ENCODE assay signal across 9 cellular contexts in the genomic region with DNA sequence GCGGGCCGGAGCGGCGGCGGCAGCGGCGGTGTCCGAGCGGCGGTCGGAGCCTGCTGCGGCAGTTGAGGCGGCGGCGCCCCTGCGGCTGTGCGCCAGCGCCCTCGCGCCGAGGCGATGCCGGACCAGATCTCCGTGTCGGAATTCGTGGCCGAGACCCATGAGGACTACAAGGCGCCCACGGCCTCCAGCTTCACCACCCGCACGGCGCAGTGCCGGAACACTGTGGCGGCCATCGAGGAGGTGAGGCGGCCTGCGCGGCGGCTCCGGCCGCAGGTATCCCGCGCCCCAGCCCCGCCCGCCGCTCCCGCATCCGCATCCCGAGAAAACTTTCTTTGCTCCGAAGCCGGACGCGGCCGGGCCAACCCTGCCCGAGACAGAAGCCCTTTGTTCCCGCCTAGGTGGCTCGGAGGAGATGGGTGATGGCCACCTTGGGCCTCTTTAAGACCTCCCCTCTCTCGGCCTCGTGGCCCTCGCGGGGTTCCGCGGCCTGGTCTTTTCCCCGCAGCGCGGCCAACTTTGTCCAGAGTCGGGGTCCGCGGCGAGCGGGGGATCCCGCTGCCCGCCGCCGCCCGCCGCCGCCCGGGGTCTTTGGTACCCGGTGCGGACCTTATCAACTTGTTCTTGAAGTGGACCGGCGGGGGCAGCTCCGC. TPM values are rescaled to one million over a fixed set of nuclear protein-coding genes. Genes with fewer than 3 reads are reported as not detected.
DNase-seq lines count a peak whose midpoint lies in the region; ATAC-seq and TF ChIP-seq lines count a peak whose summit lies in the region.
"Had no signal": no experiment of that assay in that cellular context is flagged by ENCODE, and none has a peak within 500 bp of the region (broad histone marks: within the 10 kb centered on the region; RNA-seq: fewer than 3 reads in every experiment).

No MANE protein-coding gene starts in this region.

- no peaks in the 10 kb centered on the region for H3K9me3 Mint-ChIP-seq in endothelial cell (ENCODE audit: unreplicated experiment)
- H3K9me3 Mint-ChIP-seq: T-helper 1 cell treated with Interleukin-12 subunit alpha and Interleukin-12 subunit beta and Interleukin-4 antibody, amounts not matched to agents 30 μg/mL and 1 μg/mL, for 36 hours had no signal

- peak; percentile 18 for DNase-seq in DND-41
- peak; percentile 49 to 59 for DNase-seq in SJCRH30
- peak; percentile 28 for DNase-seq in endothelial cell (ENCODE audit: low spot score)
- no peak for DNase-seq in GM19238 (ENCODE audit: insufficient read length, low spot score)

- H2AFZ ChIP-seq in DND-41 (ENCODE audit: low read depth, low read length), result peak overlapping the region; percentile 82

- ATAC-seq in DND-41 (ENCODE audit: insufficient read depth, low read depth) (no peak), GM21619 (IDR thresholded peaks at IDR 0.05; ENCODE audit: unreplicated experiment) (peak; percentile 21), HG02798 (IDR thresholded peaks at IDR 0.05; ENCODE audit: poor library complexity, unreplicated experiment) (no peak), GM19452 (IDR thresholded peaks at IDR 0.05; ENCODE audit: unreplicated experiment) (no peak)

- H3K36me3 Mint-ChIP-seq in endothelial cell (ENCODE audit: low read depth, unreplicated experiment), result no peaks in the 10 kb centered on the region

- peak overlapping the region; percentile 69 for H3K9ac ChIP-seq in DND-41 (ENCODE audit: low read depth, low read length)
- peak overlapping the region; percentile 31 for H3K9ac ChIP-seq in muscle layer of colon (ENCODE audit: low read length)

- H3K27me3 ChIP-seq in DND-41 (ENCODE audit: insufficient read depth, low read length, poor library complexity) (no peaks in the 10 kb centered on the region), SJCRH30 (no peaks in the 10 kb centered on the region), muscle layer of colon (ENCODE audit: control insufficient read depth in 1 of 2, insufficient read depth in 2 of 2, low read length in 2 of 2) (no peaks in the 10 kb centered on the region)

- no peaks in the 10 kb centered on the region for H4K20me1 ChIP-seq in DND-41 (ENCODE audit: insufficient read depth, low read length)

- H3K79me2 ChIP-seq in DND-41 (ENCODE audit: insufficient read depth, low read length), result peaks cover 29% of the 10 kb centered on the region

- H3K36me3 ChIP-seq in DND-41 (ENCODE audit: insufficient read depth, low read length) (peaks cover 1% of the 10 kb centered on the region), SJCRH30 (0 out of 2 replicates have a peak, but pooled peaks cover 3% of the 10 kb centered on the region), muscle layer of colon (ENCODE audit: insufficient read depth, low read length) (no peaks in the 10 kb centered on the region)

- TF ChIP-seq CTCF in DND-41 (IDR thresholded peaks at IDR 0.05; ENCODE audit: borderline replicate concordance, extremely low read depth, low read length, poor library complexity, severe bottlenecking), result no peak
- no peak for TF ChIP-seq CTCF in endothelial cell (IDR thresholded peaks at IDR 0.05; ENCODE audit: unreplicated experiment)

- H3K4me3 ChIP-seq in DND-41 (ENCODE audit: low read depth in 1 of 2, low read length in 2 of 2) (peak overlapping the region; percentile 37 to 76; a peak in 3 of 4 replicates), SJCRH30 (peak overlapping the region; percentile 95), muscle layer of colon (ENCODE audit: low read depth in 1 of 2, low read length in 2 of 2) (peak overlapping the region; percentile 86 to 91)

- H3K4me1 ChIP-seq in DND-41 (ENCODE audit: insufficient read depth, low read length) (peaks cover 34% of the 10 kb centered on the region), SJCRH30 (peaks cover 12% of the 10 kb centered on the region), muscle layer of colon (ENCODE audit: insufficient read depth, low read length) (peaks cover 29% of the 10 kb centered on the region)

- peak overlapping the region; percentile 69 for H3K4me3 Mint-ChIP-seq in endothelial cell (ENCODE audit: unreplicated experiment)
- H3K4me3 Mint-ChIP-seq: T-helper 1 cell treated with Interleukin-12 subunit alpha and Interleukin-12 subunit beta and Interleukin-4 antibody, amounts not matched to agents 30 μg/mL and 1 μg/mL, for 36 hours had no signal

- no peak overlapping the region for H3K27ac Mint-ChIP-seq in endothelial cell (ENCODE audit: unreplicated experiment)

- peaks cover 35% of the 10 kb centered on the region for H3K4me1 Mint-ChIP-seq in endothelial cell (ENCODE audit: unreplicated experiment)

- H3K27ac ChIP-seq in DND-41 (ENCODE audit: low read length) (peak overlapping the region; percentile 44), SJCRH30 (peak overlapping the region; percentile 67), muscle layer of colon (ENCODE audit: low read depth, low read length) (peak overlapping the region; percentile 85)

- H3K4me2 ChIP-seq in DND-41 (ENCODE audit: insufficient read depth, low read length), result peak overlapping the region; percentile 84

- H3K9me3 ChIP-seq in DND-41 (ENCODE audit: insufficient read depth, low read length, severe bottlenecking), result no peaks in the 10 kb centered on the region
- no peaks in the 10 kb centered on the region for H3K9me3 ChIP-seq in SJCRH30 (replicated peaks)
- H3K9me3 ChIP-seq in muscle layer of colon (ENCODE audit: low read length), result no peaks in the 10 kb centered on the region

- H3K27me3 Mint-ChIP-seq in endothelial cell (ENCODE audit: unreplicated experiment), result peaks cover 4% of the 10 kb centered on the region

RNA-seq across cellular contexts. Expression of a gene that starts 0.5 kb away (rescaled TPM):
- 27.8 and 32.6 TPM in 2 replicates for total RNA-seq in SJCRH30 (2014; rRNA removed; shearing (Covaris generic))
- 31.8 TPM for total RNA-seq in endothelial cell (ENCODE audit: unreplicated experiment)
